In the genomic region with DNA sequence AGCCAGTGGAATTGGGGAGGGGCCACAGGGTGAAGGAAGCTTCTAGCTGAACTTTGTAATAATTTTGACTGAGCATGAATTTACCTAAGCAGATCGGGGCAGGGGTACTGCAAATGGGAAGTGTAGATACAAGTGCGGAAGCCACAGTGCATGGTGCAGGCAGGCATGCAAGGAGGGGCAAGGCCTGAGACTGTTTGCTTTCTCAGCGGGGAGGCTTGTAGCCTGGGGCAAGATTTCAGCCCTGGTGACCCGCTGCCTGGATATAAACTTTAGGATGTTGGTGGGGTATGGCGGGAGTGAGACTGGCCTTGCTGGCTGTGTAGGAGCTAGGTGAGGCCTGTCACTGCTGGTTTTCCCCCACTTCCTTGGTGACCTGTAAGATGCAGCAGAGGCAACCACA, we compare ENCODE assay signal across 19 cellular contexts.
"Had no signal": no experiment of that assay in that cellular context is flagged by ENCODE, and none has a peak within 500 bp of the region (broad histone marks: within the 10 kb centered on the region; RNA-seq: fewer than 3 reads in every experiment).

No MANE protein-coding gene starts in this region.

- H3K4me3 Mint-ChIP-seq: naive thymus-derived CD8-positive, alpha-beta T cell; stimulated activated effector memory CD8-positive, alpha-beta T cell treated with anti-CD3 and anti-CD28 coated beads, Interleukin-12 subunit alpha, Interleukin-12 subunit beta, amount 100 ng/mL, for 72 hours; type B pancreatic cell had no signal

- H3K27ac ChIP-seq: foreskin keratinocyte, neutrophil, psoas muscle, right lobe of liver, suprapubic skin, thyroid gland had no signal

- H3K4me1 ChIP-seq: foreskin keratinocyte, psoas muscle, right lobe of liver, suprapubic skin, thyroid gland had no signal

- H3K27ac Mint-ChIP-seq: stimulated activated effector memory CD8-positive, alpha-beta T cell treated with anti-CD3 and anti-CD28 coated beads, Interleukin-12 subunit alpha, Interleukin-12 subunit beta, amount 100 ng/mL, for 72 hours; type B pancreatic cell had no signal

- H3K4me1 Mint-ChIP-seq: naive thymus-derived CD8-positive, alpha-beta T cell had no signal

- DNase-seq: dermis blood vessel endothelial cell; erythroblast; foreskin keratinocyte; left colon; left ventricle myocardium superior; mucosa of descending colon; naive thymus-derived CD8-positive, alpha-beta T cell; psoas muscle; retina; right lobe of liver; stimulated activated CD4-positive, alpha-beta T cell treated with anti-CD3 and anti-CD28 coated beads, Interleukin-4, amount 100 ng/mL, for 1 hour; stimulated activated CD8-positive, alpha-beta memory T cell treated with anti-CD3 and anti-CD28 coated beads, Interleukin-4, amount 100 ng/mL, for 48 hours; stimulated activated naive CD8-positive, alpha-beta T cell treated with anti-CD3 and anti-CD28 coated beads, Interleukin-15, Interleukin-2, amounts not matched to agents 100 U/mL and 50 U/mL, for 24 hours; thyroid gland had no signal

- ATAC-seq: foreskin keratinocyte; left colon; left ventricle myocardium superior; mucosa of descending colon; naive thymus-derived CD8-positive, alpha-beta T cell; psoas muscle; right lobe of liver; stimulated activated effector memory CD8-positive, alpha-beta T cell treated with anti-CD3 and anti-CD28 coated beads, Interleukin-12 subunit alpha, Interleukin-12 subunit beta, amount 100 ng/mL, for 72 hours; stimulated activated naive CD8-positive, alpha-beta T cell treated with anti-CD3 and anti-CD28 coated beads, Interleukin-15, Interleukin-2, amounts not matched to agents 100 U/mL and 50 U/mL, for 24 hours had no signal

- H3K36me3 Mint-ChIP-seq: stimulated activated effector memory CD8-positive, alpha-beta T cell treated with anti-CD3 and anti-CD28 coated beads, Interleukin-12 subunit alpha, Interleukin-12 subunit beta, amount 100 ng/mL, for 72 hours; type B pancreatic cell had no signal

- H3K36me3 ChIP-seq: neutrophil, right lobe of liver, suprapubic skin, thyroid gland had no signal

- H3K27me3 Mint-ChIP-seq: type B pancreatic cell had no signal

- H3K4me3 ChIP-seq: lung, mucosa of descending colon, psoas muscle, right lobe of liver, suprapubic skin, thyroid gland had no signal

- H3K27me3 ChIP-seq: foreskin keratinocyte, neutrophil, right lobe of liver, suprapubic skin, thyroid gland had no signal
